ENCODE assay signal across 1 cellular context in the genomic region with DNA sequence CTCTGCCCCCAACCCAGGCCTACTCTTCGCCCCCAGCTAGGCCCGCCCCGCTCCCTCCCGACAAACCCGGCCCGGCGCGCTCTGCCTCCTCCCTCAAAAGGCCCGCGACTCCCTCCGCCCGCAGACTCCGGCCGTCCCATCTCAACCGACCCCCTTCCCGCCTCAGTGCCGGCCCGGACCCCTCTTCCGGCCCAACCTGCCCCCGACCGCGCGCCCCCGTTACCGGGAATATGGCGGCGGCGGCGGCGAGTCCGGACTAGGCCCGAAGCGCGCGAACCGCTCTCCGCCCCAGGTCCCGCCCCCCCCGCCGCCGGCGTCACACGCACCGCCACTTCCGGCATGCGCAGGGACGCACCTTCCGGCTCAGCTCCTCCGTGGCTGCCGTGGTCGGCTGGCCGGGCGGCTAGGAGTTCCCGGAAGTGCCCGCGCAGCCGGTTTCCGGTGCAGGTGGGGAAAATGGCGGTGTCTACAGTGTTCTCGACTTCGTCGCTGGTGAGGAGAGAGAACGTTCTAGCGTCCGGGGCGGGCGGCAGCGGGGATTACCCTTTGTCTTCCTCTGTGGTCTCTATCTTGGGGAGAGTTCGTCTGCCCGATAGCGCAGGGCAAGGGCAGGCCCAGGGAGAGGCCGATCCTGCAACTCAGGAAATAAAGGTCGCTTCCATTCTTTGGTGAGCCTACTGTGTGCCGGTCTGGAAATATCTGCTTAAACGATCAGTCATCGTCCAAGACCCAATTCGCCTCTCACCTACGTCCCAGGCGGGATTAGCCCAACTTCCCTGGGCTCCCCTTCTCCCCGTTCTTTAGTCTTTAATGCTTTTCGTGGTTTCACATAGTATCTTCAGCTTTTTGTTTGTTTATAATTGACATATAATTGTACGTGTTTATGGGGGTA.
TF ChIP-seq lines count a peak whose summit lies in the region.

A gene with protein sequence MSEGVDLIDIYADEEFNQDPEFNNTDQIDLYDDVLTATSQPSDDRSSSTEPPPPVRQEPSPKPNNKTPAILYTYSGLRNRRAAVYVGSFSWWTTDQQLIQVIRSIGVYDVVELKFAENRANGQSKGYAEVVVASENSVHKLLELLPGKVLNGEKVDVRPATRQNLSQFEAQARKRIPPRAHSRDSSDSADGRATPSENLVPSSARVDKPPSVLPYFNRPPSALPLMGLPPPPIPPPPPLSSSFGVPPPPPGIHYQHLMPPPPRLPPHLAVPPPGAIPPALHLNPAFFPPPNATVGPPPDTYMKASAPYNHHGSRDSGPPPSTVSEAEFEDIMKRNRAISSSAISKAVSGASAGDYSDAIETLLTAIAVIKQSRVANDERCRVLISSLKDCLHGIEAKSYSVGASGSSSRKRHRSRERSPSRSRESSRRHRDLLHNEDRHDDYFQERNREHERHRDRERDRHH (minus strand): TSS at position 285 of the 892 bp plus-strand sequence. CDS start 740 bp downstream, outside the sequence.
A gene (plus strand): TSS at position 434 of the 892 bp plus-strand sequence. CDS start 23 bp downstream, at position 457.

TF ChIP-seq in A549, 52 proteins besides CTCF, POLR2A, EP300 and RAD21 (continued from another document):
- TF ChIP-seq, protein P1, sequence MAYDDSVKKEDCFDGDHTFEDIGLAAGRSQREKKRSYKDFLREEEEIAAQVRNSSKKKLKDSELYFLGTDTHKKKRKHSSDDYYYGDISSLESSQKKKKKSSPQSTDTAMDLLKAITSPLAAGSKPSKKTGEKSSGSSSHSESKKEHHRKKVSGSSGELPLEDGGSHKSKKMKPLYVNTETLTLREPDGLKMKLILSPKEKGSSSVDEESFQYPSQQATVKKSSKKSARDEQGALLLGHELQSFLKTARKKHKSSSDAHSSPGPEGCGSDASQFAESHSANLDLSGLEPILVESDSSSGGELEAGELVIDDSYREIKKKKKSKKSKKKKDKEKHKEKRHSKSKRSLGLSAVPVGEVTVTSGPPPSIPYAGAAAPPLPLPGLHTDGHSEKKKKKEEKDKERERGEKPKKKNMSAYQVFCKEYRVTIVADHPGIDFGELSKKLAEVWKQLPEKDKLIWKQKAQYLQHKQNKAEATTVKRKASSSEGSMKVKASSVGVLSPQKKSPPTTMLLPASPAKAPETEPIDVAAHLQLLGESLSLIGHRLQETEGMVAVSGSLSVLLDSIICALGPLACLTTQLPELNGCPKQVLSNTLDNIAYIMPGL (CRISPR knock-in tag; IDR thresholded peaks at IDR 0.05; ENCODE audit: borderline replicate concordance) = peak; percentile 96
- TF ChIP-seq, protein P2, sequence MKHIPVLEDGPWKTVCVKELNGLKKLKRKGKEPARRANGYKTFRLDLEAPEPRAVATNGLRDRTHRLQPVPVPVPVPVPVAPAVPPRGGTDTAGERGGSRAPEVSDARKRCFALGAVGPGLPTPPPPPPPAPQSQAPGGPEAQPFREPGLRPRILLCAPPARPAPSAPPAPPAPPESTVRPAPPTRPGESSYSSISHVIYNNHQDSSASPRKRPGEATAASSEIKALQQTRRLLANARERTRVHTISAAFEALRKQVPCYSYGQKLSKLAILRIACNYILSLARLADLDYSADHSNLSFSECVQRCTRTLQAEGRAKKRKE (CRISPR knock-in tag; IDR thresholded peaks at IDR 0.05; ENCODE audit: low read depth) = no peak
- TF ChIP-seq CBX8 (IDR thresholded peaks at IDR 0.05) = no peak
- TF ChIP-seq GATA3 (IDR thresholded peaks at IDR 0.05; ENCODE audit: borderline replicate concordance) = no peak
- peak; percentile 57 to 95; a peak in 4 of 5 replicates for TF ChIP-seq JUN (IDR thresholded peaks at IDR 0.05)
- no peak for TF ChIP-seq NPAS2 (CRISPR knock-in tag; IDR thresholded peaks at IDR 0.05; ENCODE audit: borderline replicate concordance)
- TF ChIP-seq, protein P3, sequence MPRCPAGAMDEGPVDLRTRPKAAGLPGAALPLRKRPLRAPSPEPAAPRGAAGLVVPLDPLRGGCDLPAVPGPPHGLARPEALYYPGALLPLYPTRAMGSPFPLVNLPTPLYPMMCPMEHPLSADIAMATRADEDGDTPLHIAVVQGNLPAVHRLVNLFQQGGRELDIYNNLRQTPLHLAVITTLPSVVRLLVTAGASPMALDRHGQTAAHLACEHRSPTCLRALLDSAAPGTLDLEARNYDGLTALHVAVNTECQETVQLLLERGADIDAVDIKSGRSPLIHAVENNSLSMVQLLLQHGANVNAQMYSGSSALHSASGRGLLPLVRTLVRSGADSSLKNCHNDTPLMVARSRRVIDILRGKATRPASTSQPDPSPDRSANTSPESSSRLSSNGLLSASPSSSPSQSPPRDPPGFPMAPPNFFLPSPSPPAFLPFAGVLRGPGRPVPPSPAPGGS (IDR thresholded peaks at IDR 0.05) = peak; percentile 89; the same call in 2 of the 3 replicates
- TF ChIP-seq POLR2AphosphoS2 (conservative IDR thresholded peaks at IDR 0.05; ENCODE audit: low read length) = no peak
- TF ChIP-seq KDM1A (IDR thresholded peaks at IDR 0.05; ENCODE audit: low read depth) = no peak
